ENCODE assay signal across 23 cellular contexts in the genomic region with DNA sequence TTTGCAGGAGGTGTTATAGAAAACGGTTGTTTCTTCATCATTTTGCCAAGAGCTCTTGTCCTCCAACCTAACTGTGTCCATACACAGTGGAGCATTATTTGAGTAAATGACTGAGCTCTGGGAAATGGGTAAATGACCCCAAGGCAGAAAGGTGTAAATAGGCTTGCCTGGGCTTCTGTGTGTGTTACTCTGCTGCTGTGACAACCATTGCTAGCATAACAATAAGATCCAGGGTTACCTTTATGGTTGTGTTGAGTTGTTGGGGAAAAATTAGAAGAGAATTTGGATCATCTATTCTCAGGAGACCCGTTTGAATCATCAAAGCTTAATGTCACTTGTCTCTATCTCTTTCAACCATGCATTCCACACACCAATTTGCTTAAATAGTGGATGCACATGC.
"Had no signal": no experiment of that assay in that cellular context is flagged by ENCODE, and none has a peak within 500 bp of the region (broad histone marks: within the 10 kb centered on the region; RNA-seq: fewer than 3 reads in every experiment).

No MANE protein-coding gene starts in this region.

- H3K27ac ChIP-seq: left ventricle myocardium inferior, ovary, right atrium auricular region, right lobe of liver, tibial nerve, uterus had no signal

- ATAC-seq: mucosa of descending colon; naive thymus-derived CD4-positive, alpha-beta T cell; natural killer cell treated with Interleukin-12 subunit alpha and Interleukin-12 subunit beta and Interleukin-15 and Interleukin-18, amount 100 ng/mL, for 72 hours; right lobe of liver; stimulated activated memory B cell treated with anti-CD40 and anti-IgM and Interleukin-4, amounts not matched to agents 10 μg/mL and 1 μg/mL and 100 μg/mL, for 72 hours; stimulated activated naive CD8-positive, alpha-beta T cell treated with anti-CD3 and anti-CD28 coated beads, Interleukin-15, amount 100 ng/mL, for 72 hours had no signal

- H3K27me3 ChIP-seq: ovary, right atrium auricular region, right lobe of liver, tibial nerve, uterus had no signal

- H3K4me1 Mint-ChIP-seq: naive thymus-derived CD4-positive, alpha-beta T cell; stimulated activated memory B cell treated with anti-CD40 and anti-IgM and Interleukin-4, amounts not matched to agents 10 μg/mL and 1 μg/mL and 100 μg/mL, for 72 hours; stimulated activated naive CD8-positive, alpha-beta T cell treated with anti-CD3 and anti-CD28 coated beads, Interleukin-15, amount 100 ng/mL, for 72 hours had no signal

- H3K27me3 Mint-ChIP-seq: naive thymus-derived CD4-positive, alpha-beta T cell; natural killer cell treated with Interleukin-12 subunit alpha and Interleukin-12 subunit beta and Interleukin-15 and Interleukin-18, amount 100 ng/mL, for 72 hours; progenitor cell of endocrine pancreas; stimulated activated memory B cell treated with anti-CD40 and anti-IgM and Interleukin-4, amounts not matched to agents 10 μg/mL and 1 μg/mL and 100 μg/mL, for 72 hours; stimulated activated naive CD8-positive, alpha-beta T cell treated with anti-CD3 and anti-CD28 coated beads, Interleukin-15, amount 100 ng/mL, for 72 hours; type B pancreatic cell had no signal

- H3K4me3 Mint-ChIP-seq: naive thymus-derived CD4-positive, alpha-beta T cell; natural killer cell treated with Interleukin-12 subunit alpha and Interleukin-12 subunit beta and Interleukin-15 and Interleukin-18, amount 100 ng/mL, for 72 hours; stimulated activated memory B cell treated with anti-CD40 and anti-IgM and Interleukin-4, amounts not matched to agents 10 μg/mL and 1 μg/mL and 100 μg/mL, for 72 hours; stimulated activated naive CD8-positive, alpha-beta T cell treated with anti-CD3 and anti-CD28 coated beads, Interleukin-15, amount 100 ng/mL, for 72 hours; type B pancreatic cell had no signal

- H3K4me1 ChIP-seq: left ventricle myocardium inferior, right atrium auricular region, right lobe of liver, tibial nerve, uterus had no signal

- H3K36me3 Mint-ChIP-seq: naive thymus-derived CD4-positive, alpha-beta T cell; natural killer cell treated with Interleukin-12 subunit alpha and Interleukin-12 subunit beta and Interleukin-15 and Interleukin-18, amount 100 ng/mL, for 72 hours; stimulated activated memory B cell treated with anti-CD40 and anti-IgM and Interleukin-4, amounts not matched to agents 10 μg/mL and 1 μg/mL and 100 μg/mL, for 72 hours; type B pancreatic cell had no signal

- H3K9me3 ChIP-seq: left ventricle myocardium inferior, mucosa of descending colon, ovary, right atrium auricular region, right lobe of liver, tibial nerve, uterus had no signal

- H3K36me3 ChIP-seq: left ventricle myocardium inferior, ovary, right atrium auricular region, right lobe of liver, tibial nerve, uterus had no signal

- H3K27ac Mint-ChIP-seq: naive thymus-derived CD4-positive, alpha-beta T cell; natural killer cell treated with Interleukin-12 subunit alpha and Interleukin-12 subunit beta and Interleukin-15 and Interleukin-18, amount 100 ng/mL, for 72 hours; progenitor cell of endocrine pancreas; stimulated activated memory B cell treated with anti-CD40 and anti-IgM and Interleukin-4, amounts not matched to agents 10 μg/mL and 1 μg/mL and 100 μg/mL, for 72 hours; stimulated activated naive CD8-positive, alpha-beta T cell treated with anti-CD3 and anti-CD28 coated beads, Interleukin-15, amount 100 ng/mL, for 72 hours; type B pancreatic cell had no signal

- H3K9me3 Mint-ChIP-seq: stimulated activated naive CD8-positive, alpha-beta T cell treated with anti-CD3 and anti-CD28 coated beads, Interleukin-15, amount 100 ng/mL, for 72 hours; type B pancreatic cell had no signal

- H3K4me3 ChIP-seq: left ventricle myocardium inferior, lung, mucosa of descending colon, ovary, right atrium auricular region, right lobe of liver, smooth muscle cell, tibial nerve, uterus had no signal

- DNase-seq: islet precursor cell; left ventricle myocardium inferior; midbrain; mucosa of descending colon; naive thymus-derived CD4-positive, alpha-beta T cell; ovary; right lobe of liver; stimulated activated CD4-positive, alpha-beta T cell treated with anti-CD3 and anti-CD28 coated beads, Interleukin-1b, Interleukin-23, amount 100 ng/mL, for 48 hours; stimulated activated CD4-positive, alpha-beta T cell treated with anti-CD3 and anti-CD28 coated beads, Interleukin-2, amount 100 ng/mL, for 48 hours; stimulated activated CD4-positive, alpha-beta T cell treated with anti-CD3 and anti-CD28 coated beads, Interleukin-4, amount 100 ng/mL, for 4 hours; stimulated activated CD8-positive, alpha-beta memory T cell treated with anti-CD3 and anti-CD28 coated beads, Interleukin-4, amount 100 ng/mL, for 48 hours; stimulated activated naive CD4-positive, alpha-beta T cell treated with Interleukin-2 at 50 U/mL for 16 hours; stimulated activated naive CD8-positive, alpha-beta T cell treated with anti-CD3 and anti-CD28 coated beads, Interleukin-15, amount 100 ng/mL, for 72 hours; substantia nigra; uterus had no signal
